12 cellular contexts compared by ENCODE assay signal in the genomic region with DNA sequence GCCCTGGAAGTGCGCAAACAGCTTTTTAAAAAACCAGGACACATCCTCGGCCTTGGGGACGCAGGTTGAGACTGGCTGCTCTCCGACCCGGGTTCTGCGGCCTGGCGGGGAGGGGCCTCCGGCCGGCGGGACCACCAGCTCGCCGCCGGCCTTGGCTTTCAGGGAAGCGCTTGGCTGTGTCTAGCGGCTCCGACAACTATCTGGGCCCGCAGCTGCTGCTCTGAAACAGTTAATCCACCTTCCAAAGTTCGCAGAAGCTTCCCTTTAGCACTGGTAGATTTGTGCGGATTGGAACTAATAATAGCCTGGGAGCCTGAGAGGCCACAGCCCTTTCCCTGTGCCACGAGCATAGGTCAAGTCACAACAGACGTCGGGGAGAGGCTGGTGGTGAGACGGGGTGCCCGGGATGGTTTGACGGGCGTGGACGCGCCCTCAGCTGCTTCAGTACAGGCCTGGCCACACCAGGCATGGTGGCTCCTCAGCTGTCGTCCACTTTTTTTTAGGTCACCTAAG. TPM values are rescaled to one million over a fixed set of nuclear protein-coding genes. Genes with fewer than 3 reads are reported as not detected.
DNase-seq lines count a peak whose midpoint lies in the region; ATAC-seq and TF ChIP-seq lines count a peak whose summit lies in the region.
"Had no signal": no experiment of that assay in that cellular context is flagged by ENCODE, and none has a peak within 500 bp of the region (broad histone marks: within the 10 kb centered on the region; RNA-seq: fewer than 3 reads in every experiment).

No MANE protein-coding gene starts in this region.

- H3K18ac ChIP-seq in mesenchymal stem cell (ENCODE audit: low read depth in 1 of 2, low read length in 2 of 2) = no peak overlapping the region

- H3K4me2 ChIP-seq in mesenchymal stem cell (ENCODE audit: low read length, poor library complexity, severe bottlenecking) = no peak overlapping the region
- H3K4me2 ChIP-seq: KMS-11 had no signal

- H3K4me1 ChIP-seq in HUES6 (ENCODE audit: control insufficient read depth, insufficient read depth, low read length) (peaks cover 37% of the 10 kb centered on the region), colonic mucosa (peaks cover 10% of the 10 kb centered on the region), mesenchymal stem cell (ENCODE audit: control insufficient read depth, insufficient read depth, low read depth, low read length) (peaks cover 5% of the 10 kb centered on the region)

- no peaks in the 10 kb centered on the region for H3K9me3 ChIP-seq in HUES6 (ENCODE audit: control insufficient read depth, insufficient read depth, low read depth, low read length)
- H3K9me3 ChIP-seq in colonic mucosa = no peaks in the 10 kb centered on the region
- no peaks in the 10 kb centered on the region for H3K9me3 ChIP-seq in mesenchymal stem cell (ENCODE audit: control insufficient read depth, low read length)
- H3K9me3 ChIP-seq: ascending aorta had no signal

- no peak overlapping the region for H2BK120ac ChIP-seq in mesenchymal stem cell (ENCODE audit: low read depth, low read length)

- H3K9me3 Mint-ChIP-seq in CD14-positive monocyte (peaks cover 0 to 5% (median 3%) of the 10 kb centered on the region in 7 donors), naive B cell (peaks cover 0 to 3% (median 2%) of the 10 kb centered on the region in 7 donors)

- H3K4me3 Mint-ChIP-seq in CD14-positive monocyte (peak overlapping the region; percentile 75 to 83), naive B cell (peak overlapping the region; percentile 82 to 95 (median 88))

- intact Hi-C loops in CD14-positive monocyte (cut with micrococcal nuclease) = loop anchor here (5.0 kb wide), 2 partner anchors 48 to 213 kb away; a partner anchor contains a TSS
- intact Hi-C loops in colonic mucosa (cut with DNase I) = loop anchor here (10.0 kb wide), 1 partner anchor 51 kb away; a partner anchor contains a TSS
- intact Hi-C loops in posterior cingulate gyrus (cut with DNase I) = no loop called here

- H3K27me3 ChIP-seq in HUES6 (ENCODE audit: control insufficient read depth, insufficient read depth, low read length) (peaks cover 53% of the 10 kb centered on the region), colonic mucosa (no peaks in the 10 kb centered on the region), mesenchymal stem cell (ENCODE audit: control insufficient read depth in 1 of 2, insufficient read depth in 1 of 2, low read length in 2 of 2) (peaks cover 12 to 17% of the 10 kb centered on the region in 2 experiments)
- H3K27me3 ChIP-seq: ascending aorta had no signal

- ATAC-seq in naive B cell (ENCODE audit: low read depth in 2 of 2) (no peak), GM19351 (IDR thresholded peaks at IDR 0.05; ENCODE audit: unreplicated experiment) (no peak)

- no peak overlapping the region for H2BK5ac ChIP-seq in mesenchymal stem cell (ENCODE audit: low read depth, low read length, poor library complexity, severe bottlenecking)

- H4K91ac ChIP-seq in mesenchymal stem cell (ENCODE audit: low read length) = no peak overlapping the region

- no peak overlapping the region for H2AK5ac ChIP-seq in mesenchymal stem cell (ENCODE audit: low read length, severe bottlenecking)

- H3K27ac Mint-ChIP-seq in CD14-positive monocyte (peak overlapping the region in 1 of 7 donors; percentile 79), naive B cell (peak overlapping the region in 4 of 6 donors; percentile 36 to 93 (median 86))

- no peak for DNase-seq in CD14-positive monocyte (ENCODE audit: low spot score)
- DNase-seq in colonic mucosa = peak; percentile 42
- no peak for DNase-seq in naive B cell
- DNase-seq in NCI-H1092 (lab: John Stamatoyannopoulos, UW) = no peak
- no peak for DNase-seq in posterior cingulate gyrus
- no peak for DNase-seq in mesenchymal stem cell
- DNase-seq: DMS153, NCI-H510A treated with DMSO at 0.1 percent for 48 hours had no signal

- H3K27me3 Mint-ChIP-seq in CD14-positive monocyte (ENCODE audit: low read depth in 3 of 3) = peaks cover 14 to 25% (median 22%) of the 10 kb centered on the region in 3 donors
- H3K27me3 Mint-ChIP-seq in naive B cell = no peaks in the 10 kb centered on the region

- H2BK15ac ChIP-seq in mesenchymal stem cell (ENCODE audit: low read depth, poor library complexity, severe bottlenecking) = no peak overlapping the region

- H3K4me3 ChIP-seq in HUES6 (ENCODE audit: low read depth, low read length) (peak overlapping the region; percentile 79), colonic mucosa (peak overlapping the region; percentile 41), mesenchymal stem cell (ENCODE audit: insufficient read depth in 1 of 2, low read depth in 1 of 2, low read length in 2 of 2) (no peak overlapping the region)

- H3K36me3 ChIP-seq in HUES6 (ENCODE audit: control insufficient read depth, insufficient read depth, low read length) (no peaks in the 10 kb centered on the region), colonic mucosa (no peaks in the 10 kb centered on the region), mesenchymal stem cell (ENCODE audit: control insufficient read depth in 1 of 2, insufficient read depth in 2 of 2, low read depth in 1 of 2, low read length in 2 of 2) (no peaks in the 10 kb centered on the region)
- H3K36me3 ChIP-seq: ascending aorta had no signal

- 42% methylated on average over 23 of the region's 29 CpGs for WGBS in mesenchymal stem cell

- no peak overlapping the region for H3K14ac ChIP-seq in mesenchymal stem cell (ENCODE audit: low read length in 2 of 2)

- no peak overlapping the region for H4K8ac ChIP-seq in mesenchymal stem cell (ENCODE audit: low read length)

- no peak overlapping the region for H3K4ac ChIP-seq in mesenchymal stem cell (ENCODE audit: low read depth in 1 of 2, low read length in 2 of 2)

- no peak overlapping the region for H2AFZ ChIP-seq in mesenchymal stem cell (ENCODE audit: low read depth, low read length)

- H3K4me1 Mint-ChIP-seq in CD14-positive monocyte = peaks cover 39% of the 10 kb centered on the region
- H3K4me1 Mint-ChIP-seq in naive B cell = peaks cover 64 to 79% (median 66%) of the 10 kb centered on the region in 3 donors

- H3K27ac ChIP-seq in HUES6 (ENCODE audit: low read depth, low read length) (no peak overlapping the region), colonic mucosa (peak overlapping the region; percentile 73), mesenchymal stem cell (ENCODE audit: low read length, poor library complexity, severe bottlenecking) (no peak overlapping the region)
- H3K27ac ChIP-seq: ascending aorta, KMS-11 had no signal

- TF ChIP-seq CTCF in CD14-positive monocyte (IDR thresholded peaks at IDR 0.05) = no peak
- no peak for TF ChIP-seq CTCF in colonic mucosa (IDR thresholded peaks at IDR 0.05)

- H3K36me3 Mint-ChIP-seq in CD14-positive monocyte = peaks cover 0 to 4% of the 10 kb centered on the region in 2 donors
- peaks cover 8 to 18% of the 10 kb centered on the region in 2 donors for H3K36me3 Mint-ChIP-seq in naive B cell

- H3K79me1 ChIP-seq in mesenchymal stem cell (replicated peaks; ENCODE audit: low read length, poor library complexity, severe bottlenecking) = no peaks in the 10 kb centered on the region

- H3K23ac ChIP-seq in mesenchymal stem cell (ENCODE audit: low read length in 2 of 2) = no peak overlapping the region

- H3K9ac ChIP-seq in HUES6 (ENCODE audit: low read length) = peak overlapping the region; percentile 49
- peak overlapping the region; percentile 48 to 72 for H3K9ac ChIP-seq in colonic mucosa (ENCODE audit: low read depth in 2 of 2, low read length in 2 of 2)
- H3K9ac ChIP-seq in mesenchymal stem cell (ENCODE audit: low read length) = no peak overlapping the region
- H3K9ac ChIP-seq: KMS-11 had no signal

- no peak overlapping the region for H2BK12ac ChIP-seq in mesenchymal stem cell (ENCODE audit: low read length in 2 of 2)

RNA-seq across cellular contexts. Expression of a gene that starts 1.2 kb away (rescaled TPM):
- polyA plus RNA-seq in CD14-positive monocyte = 1 to 10 TPM in 1 of 2 donors, under 1 TPM in 1; 0.61 to 1.7 TPM
- 10 to 100 TPM; 88.4 to 96.2 TPM for total RNA-seq in colonic mucosa
- 100 to 1,000 TPM; 129 to 288 (median 195) TPM for polyA plus RNA-seq in naive B cell (ENCODE audit: low read depth in 6 of 6)
- 27.4 TPM for polyA plus RNA-seq in mesenchymal stem cell (2013, experiment 1 of 2)
- polyA plus RNA-seq in mesenchymal stem cell (2013, experiment 2 of 2) = 25.2 TPM

RNA-seq across cellular contexts. Expression of a gene that starts 50.1 kb away (rescaled TPM):
- polyA plus RNA-seq in CD14-positive monocyte (10 to 100 TPM; 33.7 to 38.1 TPM), naive B cell (ENCODE audit: low read depth in 6 of 6) (10 to 100 TPM; 57.8 to 83.2 (median 71.3) TPM)
- total RNA-seq in colonic mucosa = 10 to 100 TPM; 36.5 to 37.4 TPM
- 35.6 TPM for polyA plus RNA-seq in mesenchymal stem cell (2013, experiment 1 of 2)
- 36.3 TPM for polyA plus RNA-seq in mesenchymal stem cell (2013, experiment 2 of 2)

Comparison
In these comparisons a context has a peak if more than half of its experiments do, and no peak if none do; other contexts are left out.
1. H3K4me3 ChIP-seq: peak in HUES6 (single experiment) and colonic mucosa (single experiment); none in mesenchymal stem cell (0 of 2).
2. RNA of a gene that starts 1.2 kb away (polyA plus RNA-seq): 129 to 288 TPM in naive B cell; 0.61 to 1.7 TPM in CD14-positive monocyte; every median in the first group is over 10 times any median in the second.